8 cellular contexts compared by ENCODE assay signal in the genomic region with DNA sequence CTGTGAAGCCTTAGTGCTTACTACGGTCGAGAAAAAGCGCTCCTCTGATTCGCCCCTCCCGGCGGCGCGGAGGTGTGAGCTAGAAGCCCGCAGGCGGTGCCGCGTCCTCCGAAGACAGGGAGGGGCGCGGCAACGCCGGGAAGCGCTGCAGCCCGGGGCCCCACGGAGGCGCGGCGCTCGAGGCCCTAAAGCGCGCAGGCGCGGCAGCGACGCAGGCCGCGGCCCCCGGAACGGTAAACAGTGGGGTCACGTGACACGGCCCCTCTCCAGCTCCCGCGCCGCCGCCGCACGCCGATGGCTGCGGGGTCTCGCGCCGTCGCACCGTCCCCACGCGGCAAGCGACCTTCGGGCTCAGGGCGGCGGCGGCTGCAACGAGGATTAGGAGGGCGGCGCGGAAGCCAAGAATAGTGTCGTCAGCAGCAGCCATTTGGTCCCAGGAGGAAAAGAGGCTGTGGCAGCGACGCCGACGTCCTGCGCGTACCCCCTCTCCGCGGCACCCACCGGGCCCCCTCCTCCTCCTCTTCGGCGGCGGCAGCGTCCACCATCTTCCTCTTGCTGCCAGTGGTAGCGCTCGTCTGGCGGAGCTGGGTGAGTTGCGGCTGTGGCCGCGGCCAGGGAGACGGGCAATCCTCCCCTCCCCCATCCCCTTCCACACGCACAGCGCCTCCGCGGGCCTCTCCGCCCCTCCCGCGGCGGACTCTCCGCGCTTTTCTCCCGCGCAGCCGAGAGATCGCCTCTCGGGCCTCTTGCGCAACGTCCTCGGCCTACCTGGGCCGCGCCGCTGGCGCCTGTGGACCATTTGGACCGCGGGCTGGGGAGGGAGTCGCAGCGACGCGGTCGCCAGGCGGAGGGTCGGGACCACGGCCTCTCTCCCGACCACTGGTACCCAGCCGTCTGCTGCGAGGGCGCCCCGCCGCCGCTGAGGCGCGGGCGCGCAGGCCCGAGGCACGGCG. TPM values are rescaled to one million over a fixed set of nuclear protein-coding genes. Genes with fewer than 3 reads are reported as not detected.
A peak's percentile ranks its signal among the peaks of the same experiment; 100 is the strongest.
DNase-seq lines count a peak whose midpoint lies in the region; ATAC-seq, FAIRE-seq and TF ChIP-seq lines count a peak whose summit lies in the region.

PHF3 (plus strand) TSS at position 240 of the 953 bp plus-strand sequence. CDS start 10,750 bp downstream, outside the sequence.

- peak; percentile 86 for ATAC-seq in HG03175 (IDR thresholded peaks at IDR 0.05; ENCODE audit: unreplicated experiment)
- ATAC-seq in WTC11: peak; percentile 86

- FAIRE-seq in bronchial epithelial cell (lab: Jason Lieb, UNC): no peak

- H3F3A ChIP-seq in smooth muscle cell (ENCODE audit: low read depth): peaks cover 9% of the 10 kb centered on the region

- POLR2A ChIA-PET in WTC11 (lab: Charles Lee): interaction anchor here (0.6 to 1.7 kb wide), 5 partner anchors 8 to 160 kb away, joined by 3 to 14 read pairs (median 4); no protein-coding TSS in a partner anchor

- in situ Hi-C loops in GM18951 (cut with MboI; ENCODE audit: low sequenced_read_pairs, unreplicated experiment): no loop called here

- no peaks in the 10 kb centered on the region for H3K36me3 Mint-ChIP-seq in WTC11

- DNase-seq in AG09309 (ENCODE audit: low read depth) (peak; percentile 49), NCI-H226 (peak; percentile 87), WTC11 (ENCODE audit: low spot score) (peak; percentile 85), bronchial epithelial cell (ENCODE audit: low read depth) (peak; percentile 73), iPS-NIHi7 (ENCODE audit: extremely low spot score) (peak; percentile 95), smooth muscle cell (lab: John Stamatoyannopoulos, UW; ENCODE audit: unreplicated experiment) (peak; percentile 85)

- peak within 1 kb of the TSS; percentile 92 for H2AFZ ChIP-seq in smooth muscle cell (ENCODE audit: low read depth)

- H3K4me2 ChIP-seq in smooth muscle cell: peak within 1 kb of the TSS; percentile 92

- H3K27ac ChIP-seq in smooth muscle cell (ENCODE audit: low read depth): peak within 1 kb of the TSS; percentile 83

- H3K4me1 ChIP-seq in smooth muscle cell (ENCODE audit: low read depth): peaks cover 51% of the 10 kb centered on the region

- peak within 1 kb of the TSS; percentile 100 for H3K4me3 Mint-ChIP-seq in WTC11

- H3K4me3 ChIP-seq in AG09309 (ENCODE audit: control insufficient read depth, low read depth, low read length) (peak within 1 kb of the TSS; percentile 81), bronchial epithelial cell (ENCODE audit: low read depth, low read length) (peak within 1 kb of the TSS; percentile 95), smooth muscle cell (peak within 1 kb of the TSS; percentile 91)

- TF ChIP-seq CTCF in AG09309 (IDR thresholded peaks at IDR 0.05; ENCODE audit: control insufficient read depth, insufficient read depth, low read depth, low read length, missing control alignments): peak; percentile 25
- TF ChIP-seq CTCF in WTC11 (IDR thresholded peaks at IDR 0.05): no peak
- TF ChIP-seq CTCF in bronchial epithelial cell (IDR thresholded peaks at IDR 0.05; ENCODE audit: insufficient read depth, low read length, severe bottlenecking): peak; percentile 31
- no peak for TF ChIP-seq CTCF in smooth muscle cell (IDR thresholded peaks at IDR 0.05; ENCODE audit: borderline replicate concordance, insufficient read depth, poor library complexity, severe bottlenecking)

- CTCF ChIA-PET in WTC11 (lab: Charles Lee): interaction anchor here (0.6 to 2.2 kb wide), 6 partner anchors 38 to 283 kb away, joined by 3 to 15 read pairs (median 4); no protein-coding TSS in a partner anchor

- TF ChIP-seq POLR2A in GM18951 (IDR thresholded peaks at IDR 0.05; ENCODE audit: extremely low read depth, insufficient read depth, insufficient read length): peak; percentile 76

- peaks cover 44% of the 10 kb centered on the region for H4K20me1 ChIP-seq in smooth muscle cell (ENCODE audit: low read depth)

- H3K9me3 Mint-ChIP-seq in WTC11: no peaks in the 10 kb centered on the region

- no peaks in the 10 kb centered on the region for H3K9me3 ChIP-seq in smooth muscle cell (replicated peaks; ENCODE audit: low read depth)

- H3K36me3 ChIP-seq in bronchial epithelial cell (ENCODE audit: control insufficient read depth, insufficient read depth, low read length) (no peaks in the 10 kb centered on the region), smooth muscle cell (ENCODE audit: low read depth) (no peaks in the 10 kb centered on the region)

- peak within 1 kb of the TSS; percentile 100 for H3K27ac Mint-ChIP-seq in WTC11

- H3K79me2 ChIP-seq in smooth muscle cell (ENCODE audit: low read depth): peaks cover 47% of the 10 kb centered on the region

- peak within 1 kb of the TSS; percentile 88 for H3K9ac ChIP-seq in smooth muscle cell (ENCODE audit: low read depth)

- H3K27me3 ChIP-seq in bronchial epithelial cell (ENCODE audit: control insufficient read depth, insufficient read depth, low read length): no peaks in the 10 kb centered on the region
- H3K27me3 ChIP-seq in smooth muscle cell (ENCODE audit: low read depth): no peaks in the 10 kb centered on the region

- H3K27me3 Mint-ChIP-seq in WTC11 (ENCODE audit: low read depth): peaks cover 38% of the 10 kb centered on the region

- peaks cover 41% of the 10 kb centered on the region for H3K4me1 Mint-ChIP-seq in WTC11

- WGBS in smooth muscle cell (ENCODE audit: low lambda C conversion rate): under 1% methylated on average over 116 of the region's 127 CpGs

TF ChIP-seq in WTC11, 78 proteins besides CTCF, POLR2A, EP300 and RAD21 (continues in another document):
- TF ChIP-seq ARID4B (CRISPR knock-in tag; IDR thresholded peaks at IDR 0.05; ENCODE audit: borderline replicate concordance): peak; percentile 86
- peak; percentile 61; the same call in 1 of the 2 replicates for TF ChIP-seq PREB (CRISPR knock-in tag; IDR thresholded peaks at IDR 0.05; ENCODE audit: borderline replicate concordance)
- TF ChIP-seq FOXK1 (CRISPR knock-in tag; IDR thresholded peaks at IDR 0.05): peak; percentile 99
- TF ChIP-seq, protein P1, sequence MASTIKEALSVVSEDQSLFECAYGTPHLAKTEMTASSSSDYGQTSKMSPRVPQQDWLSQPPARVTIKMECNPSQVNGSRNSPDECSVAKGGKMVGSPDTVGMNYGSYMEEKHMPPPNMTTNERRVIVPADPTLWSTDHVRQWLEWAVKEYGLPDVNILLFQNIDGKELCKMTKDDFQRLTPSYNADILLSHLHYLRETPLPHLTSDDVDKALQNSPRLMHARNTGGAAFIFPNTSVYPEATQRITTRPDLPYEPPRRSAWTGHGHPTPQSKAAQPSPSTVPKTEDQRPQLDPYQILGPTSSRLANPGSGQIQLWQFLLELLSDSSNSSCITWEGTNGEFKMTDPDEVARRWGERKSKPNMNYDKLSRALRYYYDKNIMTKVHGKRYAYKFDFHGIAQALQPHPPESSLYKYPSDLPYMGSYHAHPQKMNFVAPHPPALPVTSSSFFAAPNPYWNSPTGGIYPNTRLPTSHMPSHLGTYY (CRISPR knock-in tag; IDR thresholded peaks at IDR 0.05): peak; percentile 75; the same call in 1 of the 2 replicates

RNA-seq across cellular contexts. Expression of gene PHF3, which starts in this region (rescaled TPM):
- 50.2 to 56.4 TPM (median 52.6 TPM) in 3 replicates for total RNA-seq in WTC11 (2021)
- total RNA-seq in bronchial epithelial cell: 33.2 and 36.3 TPM in 2 replicates
- 44.7 and 59.8 TPM in 2 replicates for total RNA-seq in smooth muscle cell
- polyA plus RNA-seq in smooth muscle cell: 9.8 and 10.2 TPM in 2 replicates

Comparison
In these comparisons a context has a peak if more than half of its experiments do, and no peak if none do; other contexts are left out.
1. Peak in every context shown above with its lines: DNase-seq, ATAC-seq, H3K4me3 ChIP-seq and H3K27ac ChIP-seq.
2. CTCF ChIP-seq: peak in AG09309 (single experiment) and bronchial epithelial cell (single experiment); none in WTC11 (single experiment) and smooth muscle cell (single experiment).